ENCODE assay signal across 32 cellular contexts in genomic region chrX:141814213-141814857, GRCh38. TPM values are rescaled to one million over a fixed set of nuclear protein-coding genes. Genes with fewer than 3 reads are reported as not detected.
"Had no signal": no experiment of that assay in that cellular context is flagged by ENCODE, and none has a peak within 500 bp of the region (broad histone marks: within the 10 kb centered on the region; RNA-seq: fewer than 3 reads in every experiment).

No MANE protein-coding gene starts in this region.

- H3K9me3 Mint-ChIP-seq: activated naive CD4-positive, alpha-beta T cell treated with anti-CD3 and anti-CD28 coated beads for 36 hours; activated naive CD8-positive, alpha-beta T cell treated with anti-CD3 and anti-CD28 coated beads, Interleukin-2, amount 10 ng/mL, durations not matched to agents 7 days and 5 days; activated T-helper 1 cell treated with anti-CD3 and anti-CD28 coated beads, Interleukin-12 subunit alpha, Interleukin-12 subunit beta, Interleukin-2, Interleukin-4 antibody, amounts not matched to agents 30 ng/mL and 10 ng/mL and 1 ng/mL, durations not matched to agents 14 hours and 24 hours and 36 hours had no signal

- ATAC-seq: activated CD4-positive, alpha-beta T cell treated with anti-CD3 and anti-CD28 coated beads for 36 hours; effector memory CD8-positive, alpha-beta T cell; left cardiac atrium; natural killer cell; right cardiac atrium had no signal

- H3K27me3 Mint-ChIP-seq: activated CD4-positive, alpha-beta T cell treated with anti-CD3 and anti-CD28 coated beads for 36 hours; activated naive CD8-positive, alpha-beta T cell treated with anti-CD3 and anti-CD28 coated beads, Interleukin-2, amount 10 ng/mL, durations not matched to agents 7 days and 5 days; effector memory CD8-positive, alpha-beta T cell; memory B cell had no signal

- H3K36me3 Mint-ChIP-seq: activated naive CD8-positive, alpha-beta T cell treated with anti-CD3 and anti-CD28 coated beads, Interleukin-2, amount 10 ng/mL, durations not matched to agents 7 days and 5 days; memory B cell; natural killer cell; neural progenitor cell had no signal

- H3K4me3 Mint-ChIP-seq: activated CD4-positive, alpha-beta T cell treated with anti-CD3 and anti-CD28 coated beads for 36 hours; activated naive CD4-positive, alpha-beta T cell treated with anti-CD3 and anti-CD28 coated beads for 36 hours; activated naive CD8-positive, alpha-beta T cell treated with anti-CD3 and anti-CD28 coated beads, Interleukin-2, amount 10 ng/mL, durations not matched to agents 7 days and 5 days; activated T-helper 1 cell treated with anti-CD3 and anti-CD28 coated beads, Interleukin-12 subunit alpha, Interleukin-12 subunit beta, Interleukin-2, Interleukin-4 antibody, amounts not matched to agents 30 ng/mL and 10 ng/mL and 1 ng/mL, durations not matched to agents 14 hours and 24 hours and 36 hours; effector memory CD8-positive, alpha-beta T cell; memory B cell; natural killer cell; neural progenitor cell had no signal

- H3K9me3 ChIP-seq: ascending aorta, gastroesophageal sphincter, spleen, thoracic aorta, vagina had no signal

- H3K36me3 ChIP-seq: ascending aorta, brain microvascular endothelial cell, gastroesophageal sphincter, neural progenitor cell, spleen, thoracic aorta, vagina had no signal

- DNase-seq: activated CD4-positive, alpha-beta T cell treated with anti-CD3 and anti-CD28 coated beads for 36 hours; activated CD4-positive, alpha-beta T cell treated with anti-CD3 and anti-CD28 coated beads, Interleukin-2, amount 50 U/mL, for 4 hours; activated CD4-positive, CD25-positive, alpha-beta regulatory T cell; activated effector memory CD4-positive, alpha-beta T cell treated with anti-CD3 and anti-CD28 coated beads, Interleukin-2, amount 50 U/mL, for 16 hours; activated naive CD4-positive, alpha-beta T cell treated with anti-CD3 and anti-CD28 coated beads for 36 hours; activated naive CD8-positive, alpha-beta T cell treated with anti-CD3 and anti-CD28 coated beads, Interleukin-2, amount 10 ng/mL, durations not matched to agents 7 days and 5 days; activated T-cell treated with anti-CD3 and anti-CD28 coated beads for 4 hours; brain microvascular endothelial cell; cortex of kidney; effector memory CD8-positive, alpha-beta T cell; hippocampal formation; left cardiac atrium; natural killer cell; occipital lobe; right cardiac atrium; spleen; stimulated activated naive CD4-positive, alpha-beta T cell treated with Interleukin-2 at 50 U/mL for 16 hours; trophoblast cell had no signal

- H3K27ac Mint-ChIP-seq: activated CD4-positive, alpha-beta T cell treated with anti-CD3 and anti-CD28 coated beads for 36 hours; activated naive CD4-positive, alpha-beta T cell treated with anti-CD3 and anti-CD28 coated beads for 36 hours; activated naive CD8-positive, alpha-beta T cell treated with anti-CD3 and anti-CD28 coated beads, Interleukin-2, amount 10 ng/mL, durations not matched to agents 7 days and 5 days; activated T-helper 1 cell treated with anti-CD3 and anti-CD28 coated beads, Interleukin-12 subunit alpha, Interleukin-12 subunit beta, Interleukin-2, Interleukin-4 antibody, amounts not matched to agents 30 ng/mL and 10 ng/mL and 1 ng/mL, durations not matched to agents 14 hours and 24 hours and 36 hours; effector memory CD8-positive, alpha-beta T cell; memory B cell; natural killer cell; neural progenitor cell had no signal

- H3K4me3 ChIP-seq: ascending aorta, gastroesophageal sphincter, neural progenitor cell, spleen, thoracic aorta, vagina had no signal

- H3K27me3 ChIP-seq: ascending aorta, brain microvascular endothelial cell, gastroesophageal sphincter, neural progenitor cell, spleen, vagina had no signal

- H3K4me1 ChIP-seq: ascending aorta, gastroesophageal sphincter, neural progenitor cell, spleen, vagina had no signal

- H3K27ac ChIP-seq: ascending aorta, brain microvascular endothelial cell, gastroesophageal sphincter, neural progenitor cell, spleen, thoracic aorta, vagina had no signal

- H3K4me1 Mint-ChIP-seq: activated CD4-positive, alpha-beta T cell treated with anti-CD3 and anti-CD28 coated beads for 36 hours; activated naive CD8-positive, alpha-beta T cell treated with anti-CD3 and anti-CD28 coated beads, Interleukin-2, amount 10 ng/mL, durations not matched to agents 7 days and 5 days; memory B cell; natural killer cell; neural progenitor cell had no signal

RNA-seq across cellular contexts. Expression of gene MAGEC3, which starts 23.8 kb away (rescaled TPM):
- total RNA-seq: activated CD4-positive, alpha-beta T cell treated with anti-CD3 and anti-CD28 coated beads for 36 hours; activated naive CD4-positive, alpha-beta T cell treated with anti-CD3 and anti-CD28 coated beads for 36 hours; activated naive CD8-positive, alpha-beta T cell treated with anti-CD3 and anti-CD28 coated beads, Interleukin-2, amount 10 ng/mL, durations not matched to agents 7 days and 5 days; activated T-helper 1 cell treated with anti-CD3 and anti-CD28 coated beads, Interleukin-12 subunit alpha, Interleukin-12 subunit beta, Interleukin-2, Interleukin-4 antibody, amounts not matched to agents 30 ng/mL and 10 ng/mL and 1 ng/mL, durations not matched to agents 14 hours and 24 hours and 36 hours; ascending aorta; cardiac septum; chondrocyte; endothelial cell of umbilical vein; fibroblast of lung; fibroblast of villous mesenchyme; gastroesophageal sphincter; left cardiac atrium; lower leg skin; natural killer cell; right cardiac atrium; T-helper 2 cell treated with Interferon-gamma antibody and Interleukin-4, amounts not matched to agents 100 ng/mL and 5 ng/mL, for 36 hours; vagina had no signal
